7 cellular contexts compared by ENCODE assay signal in the genomic region with DNA sequence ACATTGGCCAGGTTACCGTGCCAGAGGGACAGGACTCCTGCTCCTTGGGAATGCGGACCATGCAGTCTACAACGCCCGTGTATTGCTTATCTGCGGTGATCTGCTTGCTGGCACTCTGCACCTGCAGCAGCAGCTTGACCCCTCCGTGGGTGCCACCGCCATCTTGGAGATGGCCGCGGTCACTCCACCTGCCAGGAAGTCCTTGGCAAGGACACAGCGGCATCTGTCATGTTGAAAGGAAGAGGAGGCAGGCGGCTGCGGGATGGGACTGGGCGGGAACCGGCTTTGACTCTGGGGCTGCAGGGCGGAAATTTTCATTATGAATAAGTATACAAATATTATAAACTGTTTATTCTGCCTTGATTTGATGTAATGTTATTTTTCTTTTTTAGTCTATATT.
"Had no signal": no experiment of that assay in that cellular context is flagged by ENCODE, and none has a peak within 500 bp of the region (broad histone marks: within the 10 kb centered on the region; RNA-seq: fewer than 3 reads in every experiment).

No MANE protein-coding gene starts in this region.

- ATAC-seq: HepG2, K562 had no signal

- H3K27ac ChIP-seq: HL-60 had no signal

- DNase-seq: IMR-90, KBM-7, KG1 had no signal

- FAIRE-seq: HepG2, HTR-8/SVneo, K562 had no signal

- H3K4me3 ChIP-seq: K562 had no signal
